In genomic region chr19:2872175-2872574, GRCh38 we compare ENCODE assay signal across 12 cellular contexts. TPM values are rescaled to one million over a fixed set of nuclear protein-coding genes. Genes with fewer than 3 reads are reported as not detected.
DNase-seq lines count a peak whose midpoint lies in the region; ATAC-seq and TF ChIP-seq lines count a peak whose summit lies in the region.
"Not testable (repeated sequence)": the region's sequence is repeated elsewhere in the genome, so short reads cannot be mapped to it uniquely, and the experiment has no call there.
"Had no signal": no experiment of that assay in that cellular context is flagged by ENCODE, and none has a peak within 500 bp of the region (broad histone marks: within the 10 kb centered on the region; RNA-seq: fewer than 3 reads in every experiment).

No MANE protein-coding gene starts in this region.

- H3K27ac Mint-ChIP-seq in H9, WTC11, neural progenitor cell: not testable (repeated sequence)

- not testable (repeated sequence) for H4K20me1 ChIP-seq in H9 (ENCODE audit: control insufficient read depth, insufficient read depth, insufficient read length); OCI-LY7 (ENCODE audit: insufficient read depth, low read length); neural progenitor cell (ENCODE audit: low read depth)

- H3K23me2 ChIP-seq in H9 (ENCODE audit: insufficient read length, low read depth, low read length, poor library complexity, severe bottlenecking) = not testable (repeated sequence)

- H3K79me1 ChIP-seq in H9 (ENCODE audit: insufficient read depth, low read depth, low read length, poor library complexity, severe bottlenecking) = not testable (repeated sequence)

- not testable (repeated sequence) for H3K4ac ChIP-seq in H9 (ENCODE audit: low read depth, low read length)

- not testable (repeated sequence) for H3K79me2 ChIP-seq in H9 (ENCODE audit: insufficient read depth, low read length); OCI-LY7 (ENCODE audit: insufficient read depth, low read depth, low read length); neural progenitor cell (ENCODE audit: low read depth)

- H2BK20ac ChIP-seq in H9 (ENCODE audit: low read depth, low read length, poor library complexity, severe bottlenecking) = not testable (repeated sequence)

- H3K4me1 Mint-ChIP-seq in H9, WTC11, neural progenitor cell: not testable (repeated sequence)

- not testable (repeated sequence) for H2BK15ac ChIP-seq in H9 (ENCODE audit: low read depth, low read length)

- H3K36me3 Mint-ChIP-seq in H9 (ENCODE audit: insufficient read depth in 1 of 3, low read depth in 3 of 3) (peaks cover 7 to 21% (median 19%) of the 10 kb centered on the region in 3 experiments), WTC11 (peaks cover 35% of the 10 kb centered on the region)
- H3K36me3 Mint-ChIP-seq in neural progenitor cell = not testable (repeated sequence)

- in situ Hi-C loops in brain microvascular endothelial cell (cut with HindIII; ENCODE audit: low pct_ligation_motif_present, low sequenced_read_pairs) = not testable (repeated sequence)

- TF ChIP-seq CTCF in C4-2B (conservative IDR thresholded peaks at IDR 0.05) (peak; percentile 63), H9 (conservative IDR thresholded peaks at IDR 0.05) (peak; percentile 29; the same call in 1 of the 3 replicates), OCI-LY7 (conservative IDR thresholded peaks at IDR 0.05; ENCODE audit: low read length) (peak; percentile 46), brain microvascular endothelial cell (IDR thresholded peaks at IDR 0.05; ENCODE audit: low read depth, low read length, missing control alignments) (peak; percentile 40), fibroblast of pulmonary artery (IDR thresholded peaks at IDR 0.05; ENCODE audit: low read length, missing control alignments) (peak; percentile 16), neural progenitor cell (IDR thresholded peaks at IDR 0.05) (peak; percentile 5)
- not testable (repeated sequence) for TF ChIP-seq CTCF in WTC11 (IDR thresholded peaks at IDR 0.05)

- H3K18ac ChIP-seq in H9 (ENCODE audit: insufficient read length, low read depth, low read length) = not testable (repeated sequence)

- not testable (repeated sequence) for H3K36me3 ChIP-seq in OCI-LY7 (ENCODE audit: insufficient read depth, low read length); brain microvascular endothelial cell (replicated peaks); neural progenitor cell

- H3K9ac ChIP-seq in H9 (ENCODE audit: extremely low read depth, insufficient read length, low read length); neural progenitor cell: not testable (repeated sequence)

- H3K27ac ChIP-seq in C4-2B; H9 (ENCODE audit: insufficient read length, low read depth, low read length); OCI-LY7 (ENCODE audit: low read depth, low read length, poor library complexity, severe bottlenecking); brain microvascular endothelial cell; neural progenitor cell: not testable (repeated sequence)

- not testable (repeated sequence) for H4K91ac ChIP-seq in H9 (ENCODE audit: insufficient read length, low read depth, low read length)

- not testable (repeated sequence) for H3T11ph ChIP-seq in H9 (ENCODE audit: low read length)

- H3K9me3 ChIP-seq in H9 (ENCODE audit: control insufficient read depth, low read depth, low read length) = peaks cover 19% of the 10 kb centered on the region
- not testable (repeated sequence) for H3K9me3 ChIP-seq in OCI-LY7 (ENCODE audit: low read length); neural progenitor cell (ENCODE audit: low read depth)

- not testable (repeated sequence) for H2BK120ac ChIP-seq in H9 (ENCODE audit: low read depth, low read length, poor library complexity, severe bottlenecking)

- H3K4me3 ChIP-seq in OCI-LY7 (ENCODE audit: low read depth, low read length, poor library complexity, severe bottlenecking); brain microvascular endothelial cell (ENCODE audit: low read depth, low read length); fibroblast of pulmonary artery (replicated peaks; ENCODE audit: low read depth, low read length); neural progenitor cell: not testable (repeated sequence)

- H2AK5ac ChIP-seq in H9 (ENCODE audit: insufficient read length, low read length) = not testable (repeated sequence)

- intact Hi-C loops in OCI-LY7 (cut with micrococcal nuclease; ENCODE audit: unreplicated experiment) = loop anchor here (2.0 kb wide), 1 partner anchor 223 kb away; no protein-coding TSS in a partner anchor

- H3K9me3 Mint-ChIP-seq in H9 (peaks cover 70 to 71% of the 10 kb centered on the region in 2 experiments), WTC11 (peaks cover 47% of the 10 kb centered on the region), neural progenitor cell (peaks cover 51% of the 10 kb centered on the region)

- not testable (repeated sequence) for H3F3A ChIP-seq in neural progenitor cell (ENCODE audit: low read depth)

- BruUV-seq in OCI-LY7 (replicated peaks; lab: Mats Ljungman, UMichigan) = not testable (repeated sequence)

- H4K8ac ChIP-seq in H9 (replicated peaks; ENCODE audit: insufficient read length, low read depth, low read length) = not testable (repeated sequence)

- H3K4me2 ChIP-seq in H9 (ENCODE audit: insufficient read depth, insufficient read length, low read length); OCI-LY7 (ENCODE audit: low read length); neural progenitor cell: not testable (repeated sequence)

- H3K27me3 ChIP-seq in H9 (ENCODE audit: insufficient read depth, low read length); brain microvascular endothelial cell (replicated peaks); neural progenitor cell: not testable (repeated sequence)

- H3K14ac ChIP-seq in H9 (ENCODE audit: insufficient read depth, low read length) = not testable (repeated sequence)

- not testable (repeated sequence) for H4K5ac ChIP-seq in H9 (ENCODE audit: insufficient read length, low read depth, low read length)

- H2BK12ac ChIP-seq in H9 (ENCODE audit: insufficient read length, low read depth, low read length) = not testable (repeated sequence)

- H3K56ac ChIP-seq in H9 (ENCODE audit: insufficient read length, low read depth, low read length) = not testable (repeated sequence)

- H3K4me3 Mint-ChIP-seq in H9, WTC11, neural progenitor cell: not testable (repeated sequence)

- not testable (repeated sequence) for DNase-seq in H9; OCI-LY7 (ENCODE audit: low spot score); neural progenitor cell (ENCODE audit: low spot score)
- DNase-seq in WTC11 (ENCODE audit: low spot score) (peak; percentile 21), brain microvascular endothelial cell (peak; percentile 6), fibroblast of pulmonary artery (ENCODE audit: low read depth) (peak; percentile 38)
- DNase-seq in stimulated activated CD8-positive, alpha-beta memory T cell treated with anti-CD3 and anti-CD28 coated beads, Interleukin-4, amount 100 ng/mL, for 48 hours = peak; percentile 45

- CTCF ChIA-PET in OCI-LY7 (lab: Charles Lee; ENCODE audit: unreplicated experiment) = not testable (repeated sequence)
- CTCF ChIA-PET in WTC11 (lab: Charles Lee) = interaction anchor here (0.8 to 1.2 kb wide), 5 partner anchors 13 to 235 kb away, joined by 3 to 9 read pairs (median 3); partner anchors contain the start of gene ZNF555

- ATAC-seq in WTC11 = not testable (repeated sequence)

- not testable (repeated sequence) for H2BK5ac ChIP-seq in H9 (ENCODE audit: insufficient read length, low read length)

- no CpG with 5 or more reads among the region's 11 CpGs for WGBS in H9 (ENCODE audit: extremely low coverage, insufficient read length, low lambda C conversion rate)

- H2AFZ ChIP-seq in H9 (ENCODE audit: low read length); OCI-LY7 (ENCODE audit: low read length); neural progenitor cell (replicated peaks): not testable (repeated sequence)

- H3K4me1 ChIP-seq in H9 (ENCODE audit: insufficient read depth, low read length); OCI-LY7 (ENCODE audit: insufficient read depth, low read length, poor library complexity, severe bottlenecking); neural progenitor cell: not testable (repeated sequence)

- POLR2A ChIA-PET in OCI-LY7 (lab: Charles Lee) = interaction anchor here (0.6 kb wide), 1 partner anchor 12 kb away, joined by 3 read pairs; no protein-coding TSS in a partner anchor
- POLR2A ChIA-PET in WTC11 (lab: Charles Lee) = not testable (repeated sequence)

- not testable (repeated sequence) for H3K9me2 ChIP-seq in OCI-LY7 (ENCODE audit: insufficient read depth, low read length)

- H3K23ac ChIP-seq in H9 (ENCODE audit: insufficient read length, low read depth, low read length) = not testable (repeated sequence)

- H3K27me3 Mint-ChIP-seq in H9 (ENCODE audit: low read depth); neural progenitor cell (ENCODE audit: insufficient read depth, low read depth): not testable (repeated sequence)
- H3K27me3 Mint-ChIP-seq in WTC11 (ENCODE audit: low read depth) = peaks cover 12% of the 10 kb centered on the region

RNA-seq across cellular contexts. Expression of gene ZNF556, which starts 5.0 kb away (rescaled TPM):
- total RNA-seq in H9 (2021) = not detected in 2 replicates
- total RNA-seq in OCI-LY7 (2014; rRNA removed; shearing (Covaris generic)) = 0.09 and 0.15 TPM in 2 replicates
- not detected in 2 replicates for total RNA-seq in OCI-LY7 (2022)
- total RNA-seq in WTC11 (2021) = 0.02 to 0.11 TPM in 2 of 3 replicates, not detected in the other
- 0.25 TPM in 1 of 2 replicates, not detected in the other for total RNA-seq in neural progenitor cell (ENCODE audit: low replicate concordance)
- total RNA-seq: activated CD4-positive, alpha-beta T cell treated with anti-CD3 and anti-CD28 coated beads, Interleukin-2, amount 10 ng/mL, durations not matched to agents 7 days and 5 days; activated naive CD4-positive, alpha-beta T cell treated with anti-CD3 and anti-CD28 coated beads for 36 hours; kidney epithelial cell; natural killer cell treated with Interleukin-12 subunit alpha and Interleukin-12 subunit beta and Interleukin-15 and Interleukin-18, amount 100 ng/mL, for 72 hours had no signal

RNA-seq across cellular contexts. Expression of gene ZNF57, which starts 28.6 kb away (rescaled TPM):
- total RNA-seq in H9 (2021) (7.8 and 8.8 TPM in 2 replicates), OCI-LY7 (2022) (4.3 and 6.6 TPM in 2 replicates), WTC11 (2021) (6.7 to 8.9 TPM (median 6.8 TPM) in 3 replicates), neural progenitor cell (ENCODE audit: low replicate concordance) (5.6 and 6.3 TPM in 2 replicates)
- total RNA-seq in OCI-LY7 (2014; rRNA removed; shearing (Covaris generic)) = 7.4 and 7.7 TPM in 2 replicates

RNA-seq across cellular contexts. Expression of gene ZNF555, which starts 30.9 kb away (rescaled TPM):
- total RNA-seq in H9 (2021) (7.5 and 7.8 TPM in 2 replicates), OCI-LY7 (2022) (5.1 and 6.9 TPM in 2 replicates), WTC11 (2021) (6.6 to 7.2 TPM (median 6.6 TPM) in 3 replicates), neural progenitor cell (ENCODE audit: low replicate concordance) (14.6 and 18.8 TPM in 2 replicates)
- 2.4 and 2.8 TPM in 2 replicates for total RNA-seq in OCI-LY7 (2014; rRNA removed; shearing (Covaris generic))

RNA-seq across cellular contexts. Expression of gene ZNF554, which starts 52.5 kb away (rescaled TPM):
- total RNA-seq in H9 (2021) = 5.9 and 6.6 TPM in 2 replicates
- 1.6 and 4.4 TPM in 2 replicates for total RNA-seq in OCI-LY7 (2014; rRNA removed; shearing (Covaris generic))
- 3.7 and 3.9 TPM in 2 replicates for total RNA-seq in OCI-LY7 (2022)
- 5.7 to 6.2 TPM (median 6.1 TPM) in 3 replicates for total RNA-seq in WTC11 (2021)
- total RNA-seq in neural progenitor cell (ENCODE audit: low replicate concordance) = 10.1 and 11.0 TPM in 2 replicates
